ENCODE assay signal across 1 cellular context in genomic region chr9:95666096-95666784, GRCh38.
TF ChIP-seq lines count a peak whose summit lies in the region.

No MANE protein-coding gene starts in this region.

TF ChIP-seq in H1, 55 proteins besides CTCF, POLR2A, EP300 and RAD21:
- no peak for TF ChIP-seq CEBPB (IDR thresholded peaks at IDR 0.05; ENCODE audit: low read depth, low read length)
- no peak for TF ChIP-seq EGR1 (IDR thresholded peaks at IDR 0.05; ENCODE audit: borderline replicate concordance, low read depth, low read length)
- no peak for TF ChIP-seq CREB1 (IDR thresholded peaks at IDR 0.05)
- no peak for TF ChIP-seq SP2 (IDR thresholded peaks at IDR 0.05; ENCODE audit: low read length)
- no peak for TF ChIP-seq KDM1A (IDR thresholded peaks at IDR 0.05; ENCODE audit: borderline replicate concordance, low read length)
- no peak for TF ChIP-seq JUN (IDR thresholded peaks at IDR 0.05; ENCODE audit: low read depth, low read length)
- no peak for TF ChIP-seq SAP30 (IDR thresholded peaks at IDR 0.05; ENCODE audit: insufficient read depth, insufficient replicate concordance, low read length)
- TF ChIP-seq TCF12 (IDR thresholded peaks at IDR 0.05; ENCODE audit: low read depth, low read length): no peak
- no peak for TF ChIP-seq SIRT6 (IDR thresholded peaks at IDR 0.05; ENCODE audit: low read length)
- no peak for TF ChIP-seq SIX5 (IDR thresholded peaks at IDR 0.05; ENCODE audit: low read depth, low read length)
- no peak for TF ChIP-seq USF2 (IDR thresholded peaks at IDR 0.05; ENCODE audit: low read length)
- TF ChIP-seq RNF2 (IDR thresholded peaks at IDR 0.05; ENCODE audit: borderline replicate concordance, low read depth, low read length, missing control alignments, poor library complexity, severe bottlenecking): no peak
- no peak for TF ChIP-seq CHD2 (IDR thresholded peaks at IDR 0.05; ENCODE audit: low read length)
- TF ChIP-seq KDM5A (IDR thresholded peaks at IDR 0.05; ENCODE audit: low read length): no peak
- TF ChIP-seq SRF (IDR thresholded peaks at IDR 0.05; ENCODE audit: low read depth, low read length): no peak
- no peak for TF ChIP-seq RBBP5 (IDR thresholded peaks at IDR 0.05; ENCODE audit: borderline replicate concordance, low read depth, low read length)
